23 cellular contexts compared by ENCODE assay signal in the genomic region with DNA sequence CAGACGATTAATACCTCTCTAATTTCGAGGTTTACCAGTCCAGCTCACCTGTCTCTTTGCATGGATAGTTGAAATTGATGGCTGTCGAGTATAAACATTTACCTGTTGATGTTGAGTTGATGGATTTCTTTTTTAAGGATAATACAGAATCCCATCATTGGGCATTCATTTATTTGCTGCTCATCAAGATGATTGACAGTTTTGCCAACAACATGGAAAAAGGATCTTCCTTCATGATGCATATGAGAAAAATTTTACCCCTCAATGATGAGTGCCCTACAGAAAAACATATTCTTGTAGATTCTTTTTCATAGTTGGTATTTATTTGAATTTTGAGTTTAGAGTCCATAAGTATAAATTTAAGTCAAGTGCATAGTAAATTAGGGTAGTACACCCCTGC.
"Had no signal": no experiment of that assay in that cellular context is flagged by ENCODE, and none has a peak within 500 bp of the region (broad histone marks: within the 10 kb centered on the region; RNA-seq: fewer than 3 reads in every experiment).

No MANE protein-coding gene starts in this region.

- H3K36me3 ChIP-seq: gastrocnemius medialis, lower lobe of right lung, neutrophil, right lobe of liver, thoracic aorta, upper lobe of right lung, uterus had no signal

- DNase-seq: dorsolateral prefrontal cortex; effector CD4-positive, alpha-beta T cell; endodermal cell; foreskin fibroblast; gastrocnemius medialis; head of caudate nucleus; left ventricle myocardium superior; lower lobe of right lung; natural killer cell; right lobe of liver; small intestine; stimulated activated CD4-positive, alpha-beta T cell treated with anti-CD3 and anti-CD28 coated beads, Interleukin-15, amount 100 ng/mL, for 24 hours; stimulated activated CD4-positive, alpha-beta T cell treated with anti-CD3 and anti-CD28 coated beads, Interleukin-2, amount 100 ng/mL, for 48 hours; stimulated activated naive B cell treated with anti-CD40 and anti-IgM and Interleukin-4, amounts not matched to agents 10 μg/mL and 1 μg/mL and 100 μg/mL, for 72 hours; upper lobe of right lung; uterus had no signal

- H3K9me3 ChIP-seq: gastrocnemius medialis, lower lobe of right lung, neutrophil, right lobe of liver, thoracic aorta, tibial nerve, upper lobe of right lung, uterus had no signal

- H3K27me3 ChIP-seq: dorsolateral prefrontal cortex, gastrocnemius medialis, neutrophil, right lobe of liver, tibial nerve, upper lobe of right lung, uterus had no signal

- H3K9ac ChIP-seq: parathyroid adenoma had no signal

- H3K4me3 ChIP-seq: dorsolateral prefrontal cortex, gastrocnemius medialis, lower lobe of right lung, right lobe of liver, thoracic aorta, tibial nerve, upper lobe of right lung, uterus had no signal

- FAIRE-seq: keratinocyte, small intestine had no signal

- H3K79me2 ChIP-seq: parathyroid adenoma had no signal

- H2AFZ ChIP-seq: parathyroid adenoma had no signal

- H3K4me1 ChIP-seq: gastrocnemius medialis, lower lobe of right lung, parathyroid adenoma, tibial nerve, upper lobe of right lung, uterus had no signal

- ATAC-seq: esophagus mucosa; gastrocnemius medialis; left ventricle myocardium superior; lower lobe of right lung; natural killer cell; right lobe of liver; stimulated activated naive B cell treated with anti-CD40 and anti-IgM and Interleukin-4, amounts not matched to agents 10 μg/mL and 1 μg/mL and 100 μg/mL, for 72 hours; upper lobe of right lung had no signal

- H3K27ac ChIP-seq: dorsolateral prefrontal cortex, epithelial cell of prostate, gastrocnemius medialis, lower lobe of right lung, neutrophil, parathyroid adenoma, right lobe of liver, thoracic aorta, tibial nerve, upper lobe of right lung, uterus had no signal
